Comparison of ENCODE assay signal across 8 cellular contexts in the genomic region with DNA sequence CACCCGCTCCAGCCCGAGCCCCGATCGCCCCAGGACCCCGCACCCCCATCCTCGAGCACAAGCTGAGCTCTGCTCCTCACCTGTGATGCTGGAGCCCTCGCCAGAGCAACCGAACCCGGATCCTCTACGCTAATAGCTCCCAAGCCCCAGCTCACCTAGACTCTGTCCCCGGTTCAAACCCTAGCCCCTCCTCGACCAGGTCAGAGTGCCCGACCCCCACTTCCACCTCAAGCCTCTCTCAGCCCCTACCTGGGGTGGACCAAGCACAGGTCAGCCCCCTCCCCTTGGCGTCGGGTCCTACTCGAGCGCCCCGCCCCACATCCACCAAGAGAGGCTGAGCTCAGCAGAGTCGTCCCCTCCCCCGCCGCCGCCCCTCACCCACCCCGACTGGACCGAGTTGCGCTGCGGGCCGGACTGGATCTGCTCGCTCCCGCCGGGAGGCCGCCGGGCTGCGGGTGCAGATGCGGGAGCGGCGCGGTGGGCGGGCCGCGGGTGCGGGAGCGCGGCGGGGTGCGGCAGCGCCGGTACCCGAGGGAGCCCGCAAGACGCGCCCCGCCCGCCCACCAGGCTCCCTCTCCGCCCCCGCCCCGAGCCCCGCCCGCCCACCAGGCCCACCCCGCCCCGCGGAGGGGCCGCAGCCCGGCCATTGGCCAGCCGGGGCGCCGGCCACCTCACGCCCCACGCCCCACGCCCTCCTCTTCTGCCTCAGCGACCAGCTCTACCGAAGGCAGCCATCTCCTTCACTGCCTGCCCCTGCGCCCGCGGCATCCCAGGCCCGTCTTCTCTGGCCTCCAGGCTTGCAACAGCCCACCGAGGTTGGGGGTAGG. TPM values are rescaled to one million over a fixed set of nuclear protein-coding genes. Genes with fewer than 3 reads are reported as not detected.
DNase-seq lines count a peak whose midpoint lies in the region; ATAC-seq and TF ChIP-seq lines count a peak whose summit lies in the region.

No MANE protein-coding gene starts in this region.

- peaks cover 84% of the 10 kb centered on the region for H3K27me3 Mint-ChIP-seq in activated CD4-positive, alpha-beta T cell treated with anti-CD3 and anti-CD28 coated beads, Interleukin-2, amount 10 ng/mL, durations not matched to agents 24 days and 14 days
- H3K27me3 Mint-ChIP-seq in activated CD8-positive, alpha-beta T cell treated with anti-CD3 and anti-CD28 coated beads for 36 hours = peaks cover 70% of the 10 kb centered on the region
- peaks cover 2% of the 10 kb centered on the region for H3K27me3 Mint-ChIP-seq in glutamatergic neuron (ENCODE audit: unreplicated experiment)

- H3K36me3 Mint-ChIP-seq in activated CD4-positive, alpha-beta T cell treated with anti-CD3 and anti-CD28 coated beads, Interleukin-2, amount 10 ng/mL, durations not matched to agents 24 days and 14 days (ENCODE audit: low read depth) = no peaks in the 10 kb centered on the region
- H3K36me3 Mint-ChIP-seq in activated CD8-positive, alpha-beta T cell treated with anti-CD3 and anti-CD28 coated beads for 36 hours (ENCODE audit: low read depth) = no peaks in the 10 kb centered on the region
- H3K36me3 Mint-ChIP-seq in glutamatergic neuron (ENCODE audit: unreplicated experiment) = no peaks in the 10 kb centered on the region

- TF ChIP-seq CTCF in activated CD8-positive, alpha-beta T cell treated with anti-CD3 and anti-CD28 coated beads for 36 hours (IDR thresholded peaks at IDR 0.05) = no peak
- TF ChIP-seq CTCF in glutamatergic neuron (IDR thresholded peaks at IDR 0.05; ENCODE audit: partially characterized antibody, unreplicated experiment) (no peak), MM.1S (IDR thresholded peaks at IDR 0.05; ENCODE audit: low read length) (no peak)

- H2AFZ ChIP-seq in MM.1S (ENCODE audit: low read length) = no peak overlapping the region

- H3K27me3 ChIP-seq in MM.1S (replicated peaks; ENCODE audit: insufficient read depth, low read length) = no peaks in the 10 kb centered on the region

- no peaks in the 10 kb centered on the region for H3K36me3 ChIP-seq in MM.1S (replicated peaks; ENCODE audit: insufficient read depth, low read length)

- CTCF ChIA-PET in activated CD8-positive, alpha-beta T cell treated with anti-CD3 and anti-CD28 coated beads for 36 hours (lab: Charles Lee) = interaction anchor here (1.3 kb wide), 1 partner anchor 45 kb away, joined by 3 read pairs; no protein-coding TSS in a partner anchor

- no peaks in the 10 kb centered on the region for H3K79me2 ChIP-seq in MM.1S (ENCODE audit: low read length)

- no peak overlapping the region for H3K27ac ChIP-seq in MM.1S (ENCODE audit: low read length)

- H3K4me3 ChIP-seq in MM.1S (ENCODE audit: low read length) = no peak overlapping the region

- no peak for DNase-seq in activated CD4-positive, alpha-beta T cell treated with anti-CD3 and anti-CD28 coated beads, Interleukin-2, amount 10 ng/mL, durations not matched to agents 24 days and 14 days
- no peak for DNase-seq in activated CD4-positive, alpha-beta T cell treated with anti-CD3 and anti-CD28 coated beads, Interleukin-2, amount 50 U/mL, for 1 hour
- no peak for DNase-seq in activated CD8-positive, alpha-beta T cell treated with anti-CD3 and anti-CD28 coated beads for 36 hours
- DNase-seq in glutamatergic neuron = peak; percentile 84
- DNase-seq in occipital lobe (lab: John Stamatoyannopoulos, UW) = peak; percentile 34
- no peak for DNase-seq in stimulated activated CD4-positive, alpha-beta T cell treated with anti-CD3 and anti-CD28 coated beads, Interleukin-4, amount 100 ng/mL, for 4 hours
- DNase-seq in MM.1S = no peak

- peaks cover 3% of the 10 kb centered on the region; the same call in 1 of the 2 replicates for H3K4me1 ChIP-seq in MM.1S (ENCODE audit: low read length)

- H3K9me3 Mint-ChIP-seq in activated CD4-positive, alpha-beta T cell treated with anti-CD3 and anti-CD28 coated beads, Interleukin-2, amount 10 ng/mL, durations not matched to agents 24 days and 14 days = no peaks in the 10 kb centered on the region
- no peaks in the 10 kb centered on the region for H3K9me3 Mint-ChIP-seq in activated CD8-positive, alpha-beta T cell treated with anti-CD3 and anti-CD28 coated beads for 36 hours
- H3K9me3 Mint-ChIP-seq in glutamatergic neuron (ENCODE audit: unreplicated experiment) = peaks cover 10% of the 10 kb centered on the region

- H3F3A ChIP-seq in MM.1S (ENCODE audit: insufficient read depth, low read length) = no peaks in the 10 kb centered on the region

- intact Hi-C loops in activated CD4-positive, alpha-beta T cell treated with anti-CD3 and anti-CD28 coated beads, Interleukin-2, amount 10 ng/mL, durations not matched to agents 24 days and 14 days (cut with micrococcal nuclease) = no loop called here
- intact Hi-C loops in activated CD8-positive, alpha-beta T cell treated with anti-CD3 and anti-CD28 coated beads for 36 hours (cut with micrococcal nuclease) = no loop called here

- H3K9me2 ChIP-seq in MM.1S (replicated peaks; ENCODE audit: insufficient read depth, low read length) = no peaks in the 10 kb centered on the region

- POLR2A ChIA-PET in activated CD8-positive, alpha-beta T cell treated with anti-CD3 and anti-CD28 coated beads for 36 hours (lab: Charles Lee) = interaction anchor here (0.7 kb wide), 1 partner anchor 141 kb away, joined by 3 read pairs; no protein-coding TSS in a partner anchor

- H3K27ac Mint-ChIP-seq in activated CD4-positive, alpha-beta T cell treated with anti-CD3 and anti-CD28 coated beads, Interleukin-2, amount 10 ng/mL, durations not matched to agents 24 days and 14 days = no peak overlapping the region
- no peak overlapping the region for H3K27ac Mint-ChIP-seq in activated CD8-positive, alpha-beta T cell treated with anti-CD3 and anti-CD28 coated beads for 36 hours
- H3K27ac Mint-ChIP-seq in glutamatergic neuron (ENCODE audit: unreplicated experiment) = peak overlapping the region; percentile 85

- no peak overlapping the region for H3K9ac ChIP-seq in MM.1S (ENCODE audit: low read length)

- H3K4me3 Mint-ChIP-seq in activated CD4-positive, alpha-beta T cell treated with anti-CD3 and anti-CD28 coated beads, Interleukin-2, amount 10 ng/mL, durations not matched to agents 24 days and 14 days = peak overlapping the region; percentile 72
- H3K4me3 Mint-ChIP-seq in activated CD8-positive, alpha-beta T cell treated with anti-CD3 and anti-CD28 coated beads for 36 hours = peak overlapping the region; percentile 55
- H3K4me3 Mint-ChIP-seq in glutamatergic neuron (ENCODE audit: unreplicated experiment) = peak overlapping the region; percentile 93

- H3K4me1 Mint-ChIP-seq in activated CD4-positive, alpha-beta T cell treated with anti-CD3 and anti-CD28 coated beads, Interleukin-2, amount 10 ng/mL, durations not matched to agents 24 days and 14 days = peaks cover 7% of the 10 kb centered on the region
- H3K4me1 Mint-ChIP-seq in activated CD8-positive, alpha-beta T cell treated with anti-CD3 and anti-CD28 coated beads for 36 hours (ENCODE audit: low read depth) = peaks cover 8% of the 10 kb centered on the region
- H3K4me1 Mint-ChIP-seq in glutamatergic neuron (ENCODE audit: low read depth, unreplicated experiment) = peaks cover 16% of the 10 kb centered on the region

- no peaks in the 10 kb centered on the region for H4K20me1 ChIP-seq in MM.1S (ENCODE audit: insufficient read depth, low read length)

- ATAC-seq in activated CD8-positive, alpha-beta T cell treated with anti-CD3 and anti-CD28 coated beads for 36 hours = no peak
- no peak for ATAC-seq in HG02885 (IDR thresholded peaks at IDR 0.05; ENCODE audit: poor library complexity, unreplicated experiment)

- no peak overlapping the region for H3K4me2 ChIP-seq in MM.1S (ENCODE audit: low read depth, low read length)

- H3K9me3 ChIP-seq in MM.1S (replicated peaks; ENCODE audit: insufficient read depth, low read length) = no peaks in the 10 kb centered on the region

RNA-seq across cellular contexts. Expression of gene DKK3, which starts 0.6 kb away (rescaled TPM):
- total RNA-seq in activated CD4-positive, alpha-beta T cell treated with anti-CD3 and anti-CD28 coated beads, Interleukin-2, amount 10 ng/mL, durations not matched to agents 24 days and 14 days = not detected in 2 replicates
- not detected for total RNA-seq in activated CD8-positive, alpha-beta T cell treated with anti-CD3 and anti-CD28 coated beads for 36 hours
- total RNA-seq in glutamatergic neuron (ENCODE audit: unreplicated experiment) = 131 TPM
- total RNA-seq in occipital lobe = 185 TPM

Comparison
In these comparisons a context has a peak if more than half of its experiments do, and no peak if none do; other contexts are left out.
1. DNase-seq: peak in glutamatergic neuron (single experiment) and occipital lobe (single experiment); none in activated CD4-positive, alpha-beta T cell treated with anti-CD3 and anti-CD28 coated beads, Interleukin-2, amount 10 ng/mL, durations not matched to agents 24 days and 14 days (single experiment), activated CD4-positive, alpha-beta T cell treated with anti-CD3 and anti-CD28 coated beads, Interleukin-2, amount 50 U/mL, for 1 hour (single experiment), activated CD8-positive, alpha-beta T cell treated with anti-CD3 and anti-CD28 coated beads for 36 hours (single experiment), stimulated activated CD4-positive, alpha-beta T cell treated with anti-CD3 and anti-CD28 coated beads, Interleukin-4, amount 100 ng/mL, for 4 hours (0 of 2) and MM.1S (single experiment).
2. RNA of gene DKK3, which starts 0.6 kb away (total RNA-seq): 185 TPM in occipital lobe (single experiment) and 131 TPM in glutamatergic neuron (single experiment); not detected in activated CD8-positive, alpha-beta T cell treated with anti-CD3 and anti-CD28 coated beads for 36 hours and not detected in activated CD4-positive, alpha-beta T cell treated with anti-CD3 and anti-CD28 coated beads, Interleukin-2, amount 10 ng/mL, durations not matched to agents 24 days and 14 days; every median in the first group is over 100 times any median in the second.
3. Peak in every context shown above with its lines, with median percentiles within 50 percentile points of each other: H3K4me3 Mint-ChIP-seq.